24 cellular contexts compared by ENCODE assay signal in genomic region chr10:61832866-61833481, GRCh38.
A peak's percentile ranks its signal among the peaks of the same experiment; 100 is the strongest.
DNase-seq lines count a peak whose midpoint lies in the region; ATAC-seq and TF ChIP-seq lines count a peak whose summit lies in the region.
"Had no signal": no experiment of that assay in that cellular context is flagged by ENCODE, and none has a peak within 500 bp of the region (broad histone marks: within the 10 kb centered on the region; RNA-seq: fewer than 3 reads in every experiment).

No MANE protein-coding gene starts in this region.

- no peak overlapping the region for H2AFZ ChIP-seq in GM23248
- no peak overlapping the region for H2AFZ ChIP-seq in osteoblast (ENCODE audit: low read length)
- H2AFZ ChIP-seq in OCI-LY7 (ENCODE audit: low read length), result no peak overlapping the region

- POLR2A ChIA-PET in CD8-positive, alpha-beta T cell (lab: Charles Lee), result no interaction called here
- POLR2A ChIA-PET in OCI-LY7 (lab: Charles Lee), result no interaction called here

- peaks cover 27% of the 10 kb centered on the region for H3F3A ChIP-seq in GM23248 (ENCODE audit: insufficient read depth)

- H4K20me1 ChIP-seq in GM23248 (ENCODE audit: insufficient read depth) (no peaks in the 10 kb centered on the region), osteoblast (ENCODE audit: insufficient read depth, low read length) (no peaks in the 10 kb centered on the region), OCI-LY7 (ENCODE audit: insufficient read depth, low read length) (no peaks in the 10 kb centered on the region)

- no peaks in the 10 kb centered on the region for H3K27me3 Mint-ChIP-seq in chondrocyte (ENCODE audit: low read depth)
- no peaks in the 10 kb centered on the region for H3K27me3 Mint-ChIP-seq in CD8-positive, alpha-beta T cell (ENCODE audit: low read depth)
- H3K27me3 Mint-ChIP-seq: activated CD4-positive, alpha-beta T cell treated with anti-CD3 and anti-CD28 coated beads, Interleukin-2, amount 10 ng/mL, durations not matched to agents 24 days and 14 days; central memory CD8-positive, alpha-beta T cell had no signal

- H3K9me2 ChIP-seq in GM23248 (ENCODE audit: insufficient read depth), result no peaks in the 10 kb centered on the region
- H3K9me2 ChIP-seq in OCI-LY7 (ENCODE audit: insufficient read depth, low read length), result no peaks in the 10 kb centered on the region

- H3K9me3 Mint-ChIP-seq in chondrocyte (ENCODE audit: low read depth), result peaks cover 3% of the 10 kb centered on the region
- no peaks in the 10 kb centered on the region for H3K9me3 Mint-ChIP-seq in CD8-positive, alpha-beta T cell
- H3K9me3 Mint-ChIP-seq: activated CD4-positive, alpha-beta T cell treated with anti-CD3 and anti-CD28 coated beads, Interleukin-2, amount 10 ng/mL, durations not matched to agents 24 days and 14 days; central memory CD8-positive, alpha-beta T cell; immature natural killer cell had no signal

- peaks cover 42% of the 10 kb centered on the region for H3K4me1 Mint-ChIP-seq in chondrocyte (ENCODE audit: low read depth)
- no peaks in the 10 kb centered on the region for H3K4me1 Mint-ChIP-seq in CD8-positive, alpha-beta T cell (ENCODE audit: low read depth)
- H3K4me1 Mint-ChIP-seq: central memory CD8-positive, alpha-beta T cell; immature natural killer cell had no signal

- no peaks in the 10 kb centered on the region for H3K36me3 Mint-ChIP-seq in chondrocyte (ENCODE audit: low read depth)
- no peaks in the 10 kb centered on the region for H3K36me3 Mint-ChIP-seq in CD8-positive, alpha-beta T cell
- H3K36me3 Mint-ChIP-seq: immature natural killer cell had no signal

- H3K36me3 ChIP-seq in GM23248 (ENCODE audit: low read depth) (no peaks in the 10 kb centered on the region), osteoblast (ENCODE audit: insufficient read depth, low read length) (no peaks in the 10 kb centered on the region), OCI-LY7 (ENCODE audit: insufficient read depth, low read length) (no peaks in the 10 kb centered on the region)
- no peaks in the 10 kb centered on the region for H3K36me3 ChIP-seq in CD8-positive, alpha-beta T cell (ENCODE audit: insufficient read depth, low read length)
- H3K36me3 ChIP-seq: adrenal gland, heart left ventricle, neutrophil, suprapubic skin had no signal

- H3K4me2 ChIP-seq in GM23248 (ENCODE audit: unreplicated experiment) (no peak overlapping the region), osteoblast (ENCODE audit: insufficient read depth, low read length) (no peak overlapping the region), OCI-LY7 (ENCODE audit: low read length) (no peak overlapping the region)

- ATAC-seq in CD8-positive, alpha-beta T cell, result no peak
- ATAC-seq: esophagus mucosa, heart left ventricle had no signal

- in situ Hi-C loops in GM23248 (cut with MboI) (no loop called here), GM13976 (cut with MboI; ENCODE audit: low sequenced_read_pairs, unreplicated experiment) (no loop called here)

- WGBS in GM23248 (ENCODE audit: low coverage in 1 of 2, low lambda C conversion rate in 2 of 2, missing lambda C conversion rate in 2 of 2), 2 experiments, result 40 to 51% methylated on average over 3 of the region's 3 CpGs

- no peak overlapping the region for H3K9ac ChIP-seq in GM23248

- peak overlapping the region; percentile 81 for H3K27ac Mint-ChIP-seq in chondrocyte (ENCODE audit: unreplicated experiment)
- no peak overlapping the region for H3K27ac Mint-ChIP-seq in CD8-positive, alpha-beta T cell
- H3K27ac Mint-ChIP-seq: activated CD4-positive, alpha-beta T cell treated with anti-CD3 and anti-CD28 coated beads, Interleukin-2, amount 10 ng/mL, durations not matched to agents 24 days and 14 days; immature natural killer cell had no signal

- H3K4me1 ChIP-seq in GM23248 (ENCODE audit: insufficient read depth), result peaks cover 41% of the 10 kb centered on the region
- peaks cover 38% of the 10 kb centered on the region for H3K4me1 ChIP-seq in osteoblast (ENCODE audit: insufficient read depth, low read length)
- H3K4me1 ChIP-seq in CD8-positive, alpha-beta T cell (ENCODE audit: insufficient read depth, low read length), result no peaks in the 10 kb centered on the region
- H3K4me1 ChIP-seq in OCI-LY7 (ENCODE audit: insufficient read depth, low read length, poor library complexity, severe bottlenecking), result no peaks in the 10 kb centered on the region

- 0 out of 2 replicates have a peak overlapping the region, but pooled peaks have one; percentile 35 for H3K27ac ChIP-seq in GM23248
- H3K27ac ChIP-seq in osteoblast (ENCODE audit: low read depth, low read length), result peak overlapping the region; percentile 17
- no peak overlapping the region for H3K27ac ChIP-seq in CD8-positive, alpha-beta T cell (ENCODE audit: low read depth, low read length)
- H3K27ac ChIP-seq in OCI-LY7 (ENCODE audit: low read depth, low read length, poor library complexity, severe bottlenecking), result no peak overlapping the region
- H3K27ac ChIP-seq: adrenal gland, heart left ventricle, neutrophil, suprapubic skin had no signal

- intact Hi-C loops in CD8-positive, alpha-beta T cell (cut with DNase I, micrococcal nuclease), result no loop called here
- intact Hi-C loops in OCI-LY7 (cut with micrococcal nuclease; ENCODE audit: unreplicated experiment), result loop anchor here (5.0 kb wide), 1 partner anchor 81 kb away; no protein-coding TSS in a partner anchor

- no TSS peak for BruUV-seq in OCI-LY7 (replicated peaks; lab: Mats Ljungman, UMichigan)

- no peak overlapping the region for H3K4me3 ChIP-seq in GM23248
- no peak overlapping the region for H3K4me3 ChIP-seq in osteoblast (ENCODE audit: insufficient read depth, low read length)
- no peak overlapping the region for H3K4me3 ChIP-seq in CD8-positive, alpha-beta T cell (ENCODE audit: low read depth, low read length)
- H3K4me3 ChIP-seq in OCI-LY7 (ENCODE audit: low read depth, low read length, poor library complexity, severe bottlenecking), result no peak overlapping the region
- H3K4me3 ChIP-seq: adrenal gland, heart left ventricle, suprapubic skin had no signal

- H3K27me3 ChIP-seq in GM23248 (replicated peaks; ENCODE audit: insufficient read depth) (no peaks in the 10 kb centered on the region), osteoblast (ENCODE audit: insufficient read depth, low read length) (no peaks in the 10 kb centered on the region)
- H3K27me3 ChIP-seq in CD8-positive, alpha-beta T cell (ENCODE audit: insufficient read depth, low read length), result no peaks in the 10 kb centered on the region
- H3K27me3 ChIP-seq: adrenal gland, heart left ventricle, neutrophil, suprapubic skin had no signal

- H3K9me3 ChIP-seq in GM23248 (ENCODE audit: low read depth) (no peaks in the 10 kb centered on the region), osteoblast (ENCODE audit: low read depth, low read length) (no peaks in the 10 kb centered on the region), OCI-LY7 (ENCODE audit: low read length) (no peaks in the 10 kb centered on the region)
- no peaks in the 10 kb centered on the region for H3K9me3 ChIP-seq in CD8-positive, alpha-beta T cell (ENCODE audit: low read length)
- H3K9me3 ChIP-seq: adrenal gland, neutrophil, suprapubic skin had no signal

- TF ChIP-seq CTCF in chondrocyte (IDR thresholded peaks at IDR 0.05) (no peak), osteoblast (IDR thresholded peaks at IDR 0.05; ENCODE audit: extremely low read depth, low read depth, low read length) (no peak), GM13976 (IDR thresholded peaks at IDR 0.05; ENCODE audit: borderline replicate concordance, control extremely low read depth, extremely low read depth, insufficient read depth, missing control alignments) (no peak), OCI-LY7 (conservative IDR thresholded peaks at IDR 0.05; ENCODE audit: low read length) (no peak)
- no peak for TF ChIP-seq CTCF in CD8-positive, alpha-beta T cell (IDR thresholded peaks at IDR 0.05)

- DNase-seq in GM23248, result peak; percentile 49
- DNase-seq in OCI-M1 (lab: John Stamatoyannopoulos, UW), result peak; percentile 71
- no peak for DNase-seq in chondrocyte (ENCODE audit: low spot score)
- DNase-seq in osteoblast (ENCODE audit: insufficient read length, low spot score, missing footprints), result no peak
- DNase-seq in CD8-positive, alpha-beta T cell, result no peak
- DNase-seq in GM13976 (ENCODE audit: low spot score), result no peak
- no peak for DNase-seq in OCI-LY7 (ENCODE audit: low spot score)
- DNase-seq: activated CD4-positive, alpha-beta T cell treated with anti-CD3 and anti-CD28 coated beads, Interleukin-2, amount 10 ng/mL, durations not matched to agents 24 days and 14 days; activated CD8-positive, alpha-beta memory T cell treated with anti-CD3 and anti-CD28 coated beads, Interleukin-2, amount 50 U/mL, for 4 hours; activated effector memory CD4-positive, alpha-beta T cell treated with Interleukin-2 at 50 U/mL for 16 hours; adrenal gland; COR-L47; effector CD4-positive, alpha-beta T cell; GOT3; heart left ventricle; immature natural killer cell; NCI-H1048; NCI-H1930; SHP77; stimulated activated CD4-positive, alpha-beta T cell treated with anti-CD3 and anti-CD28 coated beads, Interleukin-15, amount 100 ng/mL, for 24 hours had no signal

- no peak overlapping the region for H3K4me3 Mint-ChIP-seq in chondrocyte (ENCODE audit: unreplicated experiment)
- H3K4me3 Mint-ChIP-seq in CD8-positive, alpha-beta T cell, result no peak overlapping the region
- H3K4me3 Mint-ChIP-seq: activated CD4-positive, alpha-beta T cell treated with anti-CD3 and anti-CD28 coated beads, Interleukin-2, amount 10 ng/mL, durations not matched to agents 24 days and 14 days; central memory CD8-positive, alpha-beta T cell; immature natural killer cell had no signal

- H3K79me2 ChIP-seq in GM23248 (ENCODE audit: insufficient read depth) (no peaks in the 10 kb centered on the region), osteoblast (ENCODE audit: insufficient read depth, low read length) (no peaks in the 10 kb centered on the region), OCI-LY7 (ENCODE audit: insufficient read depth, low read depth, low read length) (no peaks in the 10 kb centered on the region)

- CTCF ChIA-PET in CD8-positive, alpha-beta T cell (lab: Charles Lee), result interaction anchor here (1.3 to 2.8 kb wide), 2 partner anchors 34 to 82 kb away, joined by 3 to 9 read pairs; no protein-coding TSS in a partner anchor
- CTCF ChIA-PET in OCI-LY7 (lab: Charles Lee; ENCODE audit: unreplicated experiment), result no interaction called here

Comparison
In these comparisons a context has a peak if more than half of its experiments do, and no peak if none do; other contexts are left out.
1. DNase-seq: peak in GM23248 (single experiment) and OCI-M1 (single experiment); none in chondrocyte (single experiment), osteoblast (single experiment), CD8-positive, alpha-beta T cell (0 of 7), GM13976 (single experiment) and OCI-LY7 (single experiment).
2. H3K27ac ChIP-seq: peak in GM23248 (single experiment) and osteoblast (single experiment); none in CD8-positive, alpha-beta T cell (single experiment) and OCI-LY7 (single experiment).